14 cellular contexts compared by ENCODE assay signal in genomic region chr16:11599579-11599978, GRCh38. TPM values are rescaled to one million over a fixed set of nuclear protein-coding genes. Genes with fewer than 3 reads are reported as not detected.
DNase-seq lines count a peak whose midpoint lies in the region; ATAC-seq, FAIRE-seq and TF ChIP-seq lines count a peak whose summit lies in the region.
"Had no signal": no experiment of that assay in that cellular context is flagged by ENCODE, and none has a peak within 500 bp of the region (broad histone marks: within the 10 kb centered on the region; RNA-seq: fewer than 3 reads in every experiment).

No MANE protein-coding gene starts in this region.

- H3K9me1 ChIP-seq in IMR-90 (ENCODE audit: insufficient read depth, low read length): peaks cover 12% of the 10 kb centered on the region

- H3K56ac ChIP-seq in IMR-90 (ENCODE audit: extremely low read depth, insufficient read depth, low read length) (no peak overlapping the region), H1 (replicated peaks; ENCODE audit: insufficient read length, low read depth, low read length) (no peak overlapping the region)

- POLR2A ChIA-PET in IMR-90 (lab: Charles Lee; ENCODE audit: unreplicated experiment): no interaction called here
- POLR2A ChIA-PET in H1 (lab: Charles Lee; ENCODE audit: partially characterized antibody): interaction anchor here (1.1 to 1.6 kb wide), 3 partner anchors 11 to 32 kb away, joined by 3 to 6 read pairs (median 3); no protein-coding TSS in a partner anchor

- H3K4me3 ChIP-seq in IMR-90 (ENCODE audit: insufficient read depth, low read depth, low read length) (no peak overlapping the region), H1 (ENCODE audit: extremely low read depth in 1 of 4, insufficient read depth in 2 of 4, low read depth in 3 of 4, low read length in 4 of 4) (no peak overlapping the region), neutrophil (ENCODE audit: low read depth in 1 of 2, low read length in 1 of 2) (peak overlapping the region; percentile 54 to 59), vagina (no peak overlapping the region)

- H4K20me1 ChIP-seq in IMR-90 (ENCODE audit: insufficient read depth, low read length) (no peaks in the 10 kb centered on the region), H1 (replicated peaks in 1 of 2; ENCODE audit: control insufficient read depth in 1 of 2, insufficient read depth in 2 of 2, low read length in 2 of 2) (no peaks in the 10 kb centered on the region)

- CTCF ChIA-PET in IMR-90 (lab: Yijun Ruan, JAX): interaction anchor here (0.9 kb wide), 1 partner anchor 14 kb away, joined by 3 read pairs; no protein-coding TSS in a partner anchor
- CTCF ChIA-PET in H1 (lab: Charles Lee; ENCODE audit: partially characterized antibody): interaction anchor here (1.2 to 4.2 kb wide), 6 partner anchors 8 to 68 kb away, joined by 3 to 20 read pairs (median 6); no protein-coding TSS in a partner anchor

- H3K4ac ChIP-seq in IMR-90 (ENCODE audit: low read depth, low read length) (no peak overlapping the region), H1 (replicated peaks; ENCODE audit: insufficient read length, low read depth, low read length) (no peak overlapping the region)

- H3K14ac ChIP-seq in IMR-90 (replicated peaks; ENCODE audit: low read depth, low read length): no peak overlapping the region
- H3K14ac ChIP-seq in H1 (ENCODE audit: insufficient read length): no peak overlapping the region

- H4K8ac ChIP-seq in IMR-90 (ENCODE audit: low read depth in 2 of 2, low read length in 2 of 2) (no peak overlapping the region), H1 (ENCODE audit: extremely low read depth, insufficient read depth, low read length) (no peak overlapping the region)

- no peak for ATAC-seq in IMR-90 (ENCODE audit: low read depth)
- no peak for ATAC-seq in GM21529 (IDR thresholded peaks at IDR 0.05; ENCODE audit: unreplicated experiment)
- no peak for ATAC-seq in GM18519 (IDR thresholded peaks at IDR 0.05; ENCODE audit: low FRiP score, unreplicated experiment)

- H3K18ac ChIP-seq in IMR-90 (ENCODE audit: low read depth, low read length): no peak overlapping the region; the same call in 1 of the 2 replicates
- H3K18ac ChIP-seq in H1 (ENCODE audit: extremely low read depth, low read length): no peak overlapping the region; the same call in 1 of the 2 replicates

- TF ChIP-seq POLR2A in IMR-90 (IDR thresholded peaks at IDR 0.05; ENCODE audit: low read depth, low read length) (no peak), H1 (IDR thresholded peaks at IDR 0.05; ENCODE audit: control extremely low read depth in 1 of 2, low read depth in 2 of 2, low read length in 2 of 2) (no peak), vagina (IDR thresholded peaks at IDR 0.05) (no peak)

- H4K5ac ChIP-seq in IMR-90 (ENCODE audit: low read depth, low read length): no peak overlapping the region
- no peak overlapping the region for H4K5ac ChIP-seq in H1 (ENCODE audit: insufficient read length, low read depth, low read length)

- H4K91ac ChIP-seq in IMR-90 (ENCODE audit: insufficient read depth, low read depth, low read length) (no peak overlapping the region), H1 (replicated peaks; ENCODE audit: insufficient read length, low read length) (no peak overlapping the region)

- peak overlapping the region; percentile 43; the same call in 1 of the 2 replicates for H2BK12ac ChIP-seq in H1 (ENCODE audit: low read depth, low read length)

- H3K79me2 ChIP-seq in H1 (ENCODE audit: control insufficient read depth in 1 of 2, insufficient read depth in 2 of 2, low read length in 2 of 2): no peaks in the 10 kb centered on the region

- H2BK20ac ChIP-seq in IMR-90 (ENCODE audit: low read depth, low read length): no peak overlapping the region
- H2BK20ac ChIP-seq in H1 (ENCODE audit: low read length): 0 out of 2 replicates have a peak overlapping the region, but pooled peaks have one; percentile 48

- no peak overlapping the region for H3K4me2 ChIP-seq in IMR-90 (ENCODE audit: low read depth, low read length)
- H3K4me2 ChIP-seq in H1 (ENCODE audit: insufficient read depth in 1 of 2, low read depth in 2 of 2, low read length in 2 of 2): no peak overlapping the region

- WGBS in IMR-90 (ENCODE audit: extremely low coverage in 2 of 2, insufficient read length in 1 of 2), 2 experiments: 100% methylated on average over 2 of the region's 4 CpGs; no CpG with 5 or more reads in 1 of the 2 experiments
- 88% methylated on average over 4 of the region's 4 CpGs; no CpG with 5 or more reads in 1 of the 2 experiments for WGBS in H1 (ENCODE audit: extremely low coverage in 1 of 2, insufficient coverage in 1 of 2, insufficient read length in 1 of 2, insufficient replicate concordance in 2 of 2, low coverage in 1 of 2, low lambda C conversion rate in 2 of 2, missing lambda C conversion rate in 1 of 2), 2 experiments

- no peak overlapping the region for H2BK5ac ChIP-seq in IMR-90 (ENCODE audit: low read depth, low read length, poor library complexity, severe bottlenecking)
- H2BK5ac ChIP-seq in H1 (ENCODE audit: low read depth, low read length): no peak overlapping the region

- peak overlapping the region; percentile 28; the same call in 1 of the 3 replicates for H2BK15ac ChIP-seq in IMR-90 (ENCODE audit: low read depth, low read length)
- no peak overlapping the region; the same call in 1 of the 2 replicates for H2BK15ac ChIP-seq in H1 (ENCODE audit: low read length)

- DNase-seq in IMR-90: no peak
- DNase-seq in H1 (ENCODE audit: low read depth in 1 of 2, low spot score in 2 of 2): no peak
- no peak for DNase-seq in vagina (ENCODE audit: extremely low spot score in 2 of 2)
- DNase-seq in GM19238 (ENCODE audit: insufficient read length, low spot score): no peak
- DNase-seq: ACHN, DMS79 treated with DMSO at 0.1 percent for 48 hours, MM.1S, NCI-H1092 treated with DMSO at 0.1 percent for 48 hours, NCI-H146, NCI-H2029 treated with DMSO at 0.1 percent for 48 hours, NCI-H526 had no signal

- H2AK9ac ChIP-seq in IMR-90 (replicated peaks; ENCODE audit: low read depth, low read length, poor library complexity): no peak overlapping the region

- H2AK5ac ChIP-seq in IMR-90 (ENCODE audit: low read depth, low read length) (no peak overlapping the region; the same call in 1 of the 2 replicates), H1 (ENCODE audit: low read depth, low read length) (no peak overlapping the region)

- H3K36me3 ChIP-seq in IMR-90 (ENCODE audit: control insufficient read depth, insufficient read depth, low read length) (no peaks in the 10 kb centered on the region), H1 (ENCODE audit: control insufficient read depth in 2 of 4, insufficient read depth in 4 of 4, low read length in 3 of 4) (no peaks in the 10 kb centered on the region), neutrophil (no peaks in the 10 kb centered on the region), vagina (no peaks in the 10 kb centered on the region)

- in situ Hi-C loops in IMR-90 (cut with MboI; ENCODE audit: low sequenced_read_pairs): no loop called here

- H3K27ac ChIP-seq in IMR-90 (ENCODE audit: insufficient read depth, low read length) (no peak overlapping the region), H1 (ENCODE audit: low read depth, low read length) (no peak overlapping the region), neutrophil (peak overlapping the region; percentile 100), vagina (peak overlapping the region; percentile 85)

- H2AFZ ChIP-seq in IMR-90 (replicated peaks; ENCODE audit: low read length, poor library complexity) (no peak overlapping the region), H1 (ENCODE audit: low read length) (no peak overlapping the region)

- no peak for TF ChIP-seq EP300 in H1 (IDR thresholded peaks at IDR 0.05; ENCODE audit: borderline replicate concordance in 1 of 2, low read depth in 2 of 2, low read length in 2 of 2)

- H3K9me3 ChIP-seq in IMR-90 (ENCODE audit: control insufficient read depth, insufficient read depth, low read length) (no peaks in the 10 kb centered on the region), H1 (ENCODE audit: insufficient read depth in 2 of 2, low read depth in 1 of 2, low read length in 1 of 2) (no peaks in the 10 kb centered on the region), neutrophil (no peaks in the 10 kb centered on the region), vagina (no peaks in the 10 kb centered on the region)

- no peaks in the 10 kb centered on the region for H3K79me1 ChIP-seq in IMR-90 (ENCODE audit: low read depth in 1 of 2, low read length in 2 of 2)
- no peaks in the 10 kb centered on the region for H3K79me1 ChIP-seq in H1 (ENCODE audit: low read depth, low read length)

- TF ChIP-seq RAD21 in IMR-90 (IDR thresholded peaks at IDR 0.05; ENCODE audit: low read length): no peak
- TF ChIP-seq RAD21 in H1 (IDR thresholded peaks at IDR 0.05 in 1 of 2, conservative IDR thresholded peaks at IDR 0.05 in 1 of 2; ENCODE audit: low read depth in 2 of 2, low read length in 2 of 2): no peak

- peaks cover 3% of the 10 kb centered on the region; the same call in 1 of the 2 replicates for H3K23me2 ChIP-seq in H1 (ENCODE audit: low read depth, low read length)

- H3K9ac ChIP-seq in IMR-90 (ENCODE audit: low read depth, low read length) (no peak overlapping the region), H1 (replicated peaks in 1 of 4; ENCODE audit: extremely low read depth in 1 of 4, low read depth in 3 of 4, low read length in 3 of 4) (no peak overlapping the region)

- TF ChIP-seq CTCF in IMR-90 (conservative IDR thresholded peaks at IDR 0.05; ENCODE audit: low read depth, low read length) (no peak), H1 (IDR thresholded peaks at IDR 0.05; ENCODE audit: control extremely low read depth in 1 of 3, insufficient read depth in 1 of 3, low read depth in 1 of 3, low read length in 3 of 3) (no peak), neutrophil (IDR thresholded peaks at IDR 0.05) (no peak), vagina (IDR thresholded peaks at IDR 0.05) (no peak)

- BruUV-seq in IMR-90 (replicated peaks; lab: Mats Ljungman, UMichigan): no TSS peak

- intact Hi-C loops in IMR-90 (cut with micrococcal nuclease): loop anchor here (5.0 kb wide), 1 partner anchor 43 kb away; no protein-coding TSS in a partner anchor
- intact Hi-C loops in vagina (cut with DNase I): no loop called here

- H3K4me1 ChIP-seq in IMR-90 (ENCODE audit: control insufficient read depth, insufficient read depth, low read length): peaks cover 29% of the 10 kb centered on the region
- H3K4me1 ChIP-seq in H1 (replicated peaks in 1 of 4; ENCODE audit: control insufficient read depth in 3 of 4, insufficient read depth in 4 of 4, low read length in 3 of 4): peaks cover 14 to 33% (median 19%) of the 10 kb centered on the region in 4 experiments
- peaks cover 71 to 82% of the 10 kb centered on the region in 2 experiments for H3K4me1 ChIP-seq in neutrophil (ENCODE audit: control insufficient read depth in 1 of 2, insufficient read depth in 1 of 2, low read depth in 1 of 2, low read length in 1 of 2)
- peaks cover 46% of the 10 kb centered on the region for H3K4me1 ChIP-seq in vagina

- FAIRE-seq in H1 (lab: Jason Lieb, UNC): no peak

- H3K23ac ChIP-seq in IMR-90 (ENCODE audit: low read depth, low read length): no peak overlapping the region
- no peak overlapping the region for H3K23ac ChIP-seq in H1 (ENCODE audit: insufficient read length)

- H3K27me3 ChIP-seq in IMR-90 (ENCODE audit: control insufficient read depth, insufficient read depth, low read length) (no peaks in the 10 kb centered on the region), H1 (replicated peaks in 1 of 4; ENCODE audit: control insufficient read depth in 3 of 4, extremely low read depth in 1 of 4, insufficient read depth in 3 of 4, low read length in 3 of 4) (no peaks in the 10 kb centered on the region), neutrophil (no peaks in the 10 kb centered on the region), vagina (no peaks in the 10 kb centered on the region)

- no peak overlapping the region for H2BK120ac ChIP-seq in IMR-90 (ENCODE audit: low read depth, low read length)
- H2BK120ac ChIP-seq in H1 (replicated peaks; ENCODE audit: low read depth, low read length): no peak overlapping the region

- dilution Hi-C loops in IMR-90 (cut with HindIII; ENCODE audit: low sequenced_read_pairs, unreplicated experiment): no loop called here

RNA-seq across cellular contexts. Expression of gene LITAF, which starts 12.9 kb away (rescaled TPM):
- total RNA-seq in IMR-90 (2012; rRNA removed): 96.9 and 113 TPM in 2 replicates
- polyA plus RNA-seq in IMR-90 (2012; rRNA removed): 203 and 206 TPM in 2 replicates
- 126 and 616 TPM in 2 replicates for polyA plus RNA-seq in IMR-90 (2012; cell fraction: cytosol; rRNA removed)
- polyA plus RNA-seq in IMR-90 (2012; cell fraction: nucleus; rRNA removed; ENCODE audit: low replicate concordance): 97.8 and 160 TPM in 2 replicates
- 160 and 165 TPM in 2 replicates for total RNA-seq in H1 (2021; fragmentation: NEBNext Ultra II Directional; extraction: Animal tissue kit (Norgen Biotek cat#: 25700))
- 205 and 315 TPM in 2 replicates for polyA plus RNA-seq in H1 (2011; rRNA removed)
- polyA plus RNA-seq in H1 (2011; cell fraction: cytosol; rRNA removed): 150 TPM
- 185 TPM for polyA plus RNA-seq in H1 (2011; cell fraction: nucleus; rRNA removed)
- 80.9 to 155 TPM (median 121 TPM) in 4 replicates for polyA plus RNA-seq in H1 (2012, experiment 1 of 2)
- polyA plus RNA-seq in H1 (2012, experiment 2 of 2): 82.5 TPM
- polyA plus RNA-seq in H1 (2013, experiment 1 of 2): 77.3 TPM
- 80.0 TPM for polyA plus RNA-seq in H1 (2013, experiment 2 of 2)
- 140 and 174 TPM in 2 replicates for polyA minus RNA-seq in H1 (2011; rRNA and poly(A)+ RNA removed)
- polyA minus RNA-seq in H1 (2011; cell fraction: cytosol; rRNA and poly(A)+ RNA removed): 85.9 TPM
- polyA minus RNA-seq in H1 (2011; cell fraction: nucleus; rRNA and poly(A)+ RNA removed): 78.8 TPM
- 111 TPM for total RNA-seq in vagina

Comparison
In these comparisons a context has a peak if more than half of its experiments do, and no peak if none do; other contexts are left out.
1. H3K27ac ChIP-seq: peak in neutrophil (single experiment) and vagina (single experiment); none in IMR-90 (single experiment) and H1 (single experiment).
2. H3K4me3 ChIP-seq: peak in neutrophil (2 of 2); none in IMR-90 (single experiment), H1 (0 of 4) and vagina (0 of 2).